Comparison of ENCODE assay signal across 8 cellular contexts in the genomic region with DNA sequence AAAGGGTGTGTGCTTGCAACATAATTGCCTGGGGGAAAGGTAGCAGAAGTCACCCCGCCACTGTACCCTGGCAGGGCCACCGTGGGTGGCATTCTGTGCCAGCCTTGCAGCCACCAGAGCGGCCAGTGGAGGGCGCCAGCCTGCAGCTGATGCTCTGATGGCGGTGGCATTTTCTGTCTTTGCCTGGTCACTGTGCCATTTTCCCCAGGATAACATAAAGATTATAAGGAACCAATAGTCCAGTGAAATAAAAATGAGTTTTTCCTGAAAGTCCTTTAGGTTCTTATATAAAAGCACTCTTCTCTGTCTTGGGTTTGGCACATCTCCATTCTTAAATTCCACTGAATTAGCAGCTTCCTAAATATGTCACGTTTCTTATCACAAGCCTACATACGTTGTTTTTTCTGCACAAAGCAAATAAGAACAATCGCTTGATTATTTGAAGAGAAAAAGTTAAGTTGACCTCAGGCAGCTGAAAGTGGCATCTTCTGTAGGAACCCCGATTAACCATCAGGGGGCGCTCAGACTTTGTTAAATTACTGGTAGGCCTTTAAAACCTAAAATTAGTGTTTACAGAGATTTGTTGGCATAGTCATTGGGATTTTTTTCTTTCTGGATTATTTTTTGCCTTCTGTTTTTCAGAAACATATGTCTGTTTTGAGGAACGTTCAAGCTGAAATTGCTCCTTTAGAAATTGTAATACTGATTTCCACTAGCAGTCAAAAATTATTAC.
A peak's percentile ranks its signal among the peaks of the same experiment; 100 is the strongest.
DNase-seq lines count a peak whose midpoint lies in the region; ATAC-seq and TF ChIP-seq lines count a peak whose summit lies in the region.

No MANE protein-coding gene starts in this region.

- DNase-seq in DMS53 (lab: John Stamatoyannopoulos, UW) (peak; percentile 74), NCI-H510A (lab: John Stamatoyannopoulos, UW) (peak; percentile 7), chondrocyte (ENCODE audit: low spot score) (no peak), left kidney (ENCODE audit: low read depth, low spot score) (peak; percentile 77)
- peak; percentile 83 for DNase-seq in activated CD4-positive, alpha-beta T cell treated with anti-CD3 and anti-CD28 coated beads for 36 hours
- DNase-seq in stimulated activated CD4-positive, alpha-beta T cell treated with anti-CD3 and anti-CD28 coated beads, Interleukin-4, amount 100 ng/mL, for 4 hours, result peak; percentile 42 to 62

- CTCF ChIA-PET in activated CD4-positive, alpha-beta T cell treated with anti-CD3 and anti-CD28 coated beads for 36 hours (lab: Charles Lee), result interaction anchor here (0.6 to 5.1 kb wide), 79 partner anchors 9 to 465 kb away, joined by 3 to 179 read pairs (median 5); partner anchors contain the start of genes KIZ, NKX2-4 and XRN2

- POLR2A ChIA-PET in activated CD4-positive, alpha-beta T cell treated with anti-CD3 and anti-CD28 coated beads for 36 hours (lab: Charles Lee), result interaction anchor here (0.8 kb wide), 1 partner anchor 270 kb away, joined by 4 read pairs; no protein-coding TSS in a partner anchor

- H3K4me1 Mint-ChIP-seq in activated CD4-positive, alpha-beta T cell treated with anti-CD3 and anti-CD28 coated beads for 36 hours, result peaks cover 3% of the 10 kb centered on the region
- peaks cover 6% of the 10 kb centered on the region for H3K4me1 Mint-ChIP-seq in chondrocyte (ENCODE audit: low read depth)

- H3K36me3 Mint-ChIP-seq in activated CD4-positive, alpha-beta T cell treated with anti-CD3 and anti-CD28 coated beads for 36 hours (ENCODE audit: low read depth), result peaks cover under 1% of the 10 kb centered on the region
- peaks cover 6% of the 10 kb centered on the region for H3K36me3 Mint-ChIP-seq in chondrocyte (ENCODE audit: low read depth)

- H3K9me3 Mint-ChIP-seq in activated CD4-positive, alpha-beta T cell treated with anti-CD3 and anti-CD28 coated beads for 36 hours (ENCODE audit: low read depth), result no peaks in the 10 kb centered on the region
- H3K9me3 Mint-ChIP-seq in chondrocyte (ENCODE audit: low read depth), result no peaks in the 10 kb centered on the region

- no peak overlapping the region for H3K4me3 Mint-ChIP-seq in activated CD4-positive, alpha-beta T cell treated with anti-CD3 and anti-CD28 coated beads for 36 hours
- H3K4me3 Mint-ChIP-seq in chondrocyte (ENCODE audit: unreplicated experiment), result no peak overlapping the region

- intact Hi-C loops in activated CD4-positive, alpha-beta T cell treated with anti-CD3 and anti-CD28 coated beads for 36 hours (cut with DNase I, micrococcal nuclease), result loop anchor here (1.0 to 10.0 kb wide), 11 partner anchors 67 to 459 kb away; partner anchors contain the start of gene XRN2 (in 1 of the 2)

- peak; percentile 93 for TF ChIP-seq CTCF in chondrocyte (IDR thresholded peaks at IDR 0.05)

- no peak overlapping the region for H3K27ac Mint-ChIP-seq in activated CD4-positive, alpha-beta T cell treated with anti-CD3 and anti-CD28 coated beads for 36 hours
- H3K27ac Mint-ChIP-seq in chondrocyte (ENCODE audit: unreplicated experiment), result peak overlapping the region; percentile 75

- no peaks in the 10 kb centered on the region for H3K27me3 Mint-ChIP-seq in activated CD4-positive, alpha-beta T cell treated with anti-CD3 and anti-CD28 coated beads for 36 hours
- H3K27me3 Mint-ChIP-seq in chondrocyte (ENCODE audit: low read depth), result no peaks in the 10 kb centered on the region

- ATAC-seq in HG02885 (IDR thresholded peaks at IDR 0.05; ENCODE audit: poor library complexity, unreplicated experiment) (peak; percentile 64), HG03565 (IDR thresholded peaks at IDR 0.05; ENCODE audit: unreplicated experiment) (no peak)
- peak; percentile 85 for ATAC-seq in activated CD4-positive, alpha-beta T cell treated with anti-CD3 and anti-CD28 coated beads for 36 hours
